In genomic region chr3:138513073-138513843, GRCh38 we compare ENCODE assay signal across 13 cellular contexts.
DNase-seq lines count a peak whose midpoint lies in the region; ATAC-seq and TF ChIP-seq lines count a peak whose summit lies in the region.
"Had no signal": no experiment of that assay in that cellular context is flagged by ENCODE, and none has a peak within 500 bp of the region (broad histone marks: within the 10 kb centered on the region; RNA-seq: fewer than 3 reads in every experiment).

No MANE protein-coding gene starts in this region.

- TF ChIP-seq CTCF in lower lobe of right lung (IDR thresholded peaks at IDR 0.05) (no peak), Calu3 (IDR thresholded peaks at IDR 0.05; ENCODE audit: unreplicated experiment) (no peak), prostate gland (IDR thresholded peaks at IDR 0.05) (no peak)

- peaks cover 27% of the 10 kb centered on the region for H3K36me3 Mint-ChIP-seq in activated CD4-positive, alpha-beta T cell treated with anti-CD3 and anti-CD28 coated beads, Interleukin-2, amount 10 ng/mL, durations not matched to agents 7 days and 5 days (ENCODE audit: low read depth)
- H3K36me3 Mint-ChIP-seq in Calu3 (ENCODE audit: insufficient read depth, unreplicated experiment): peaks cover 5% of the 10 kb centered on the region

- peaks cover 27% of the 10 kb centered on the region for H3K4me1 Mint-ChIP-seq in activated CD4-positive, alpha-beta T cell treated with anti-CD3 and anti-CD28 coated beads, Interleukin-2, amount 10 ng/mL, durations not matched to agents 7 days and 5 days
- H3K4me1 Mint-ChIP-seq in Calu3 (ENCODE audit: low read depth, unreplicated experiment): no peaks in the 10 kb centered on the region
- H3K4me1 Mint-ChIP-seq: nephron had no signal

- no peaks in the 10 kb centered on the region for H3K27me3 Mint-ChIP-seq in activated CD4-positive, alpha-beta T cell treated with anti-CD3 and anti-CD28 coated beads, Interleukin-2, amount 10 ng/mL, durations not matched to agents 7 days and 5 days
- H3K27me3 Mint-ChIP-seq in Calu3 (ENCODE audit: unreplicated experiment): no peaks in the 10 kb centered on the region

- peak overlapping the region; percentile 12 for H3K4me3 Mint-ChIP-seq in activated CD4-positive, alpha-beta T cell treated with anti-CD3 and anti-CD28 coated beads, Interleukin-2, amount 10 ng/mL, durations not matched to agents 7 days and 5 days
- H3K4me3 Mint-ChIP-seq in Calu3 (ENCODE audit: low read depth, unreplicated experiment): no peak overlapping the region
- H3K4me3 Mint-ChIP-seq: nephron had no signal

- no peaks in the 10 kb centered on the region for H3K27me3 ChIP-seq in lower lobe of right lung (ENCODE audit: low read depth)
- H3K27me3 ChIP-seq in prostate gland (replicated peaks; ENCODE audit: insufficient read depth): no peaks in the 10 kb centered on the region

- CTCF ChIA-PET in activated CD4-positive, alpha-beta T cell treated with anti-CD3 and anti-CD28 coated beads, Interleukin-2, amount 10 ng/mL, durations not matched to agents 7 days and 5 days (lab: Charles Lee): interaction anchor here (1.1 to 1.6 kb wide), 3 partner anchors 13 to 402 kb away, joined by 3 to 5 read pairs (median 3); no protein-coding TSS in a partner anchor
- CTCF ChIA-PET in Calu3 (lab: Charles Lee): no interaction called here

- H3K27ac ChIP-seq in lower lobe of right lung: no peak overlapping the region
- H3K27ac ChIP-seq in prostate gland: no peak overlapping the region

- no peak for TF ChIP-seq POLR2A in prostate gland (IDR thresholded peaks at IDR 0.05)

- peak; percentile 41 for DNase-seq in activated CD4-positive, alpha-beta T cell treated with anti-CD3 and anti-CD28 coated beads, Interleukin-2, amount 10 ng/mL, durations not matched to agents 7 days and 5 days
- DNase-seq in activated CD4-positive, alpha-beta T cell treated with anti-CD3 and anti-CD28 coated beads for 48 hours: no peak
- DNase-seq in lower lobe of right lung: no peak
- no peak for DNase-seq in left lobe of liver (ENCODE audit: low spot score)
- DNase-seq in Calu3: no peak
- DNase-seq in prostate gland (ENCODE audit: low spot score): no peak
- DNase-seq: ACHN, DMS79, NCI-H1092 treated with DMSO at 0.1 percent for 48 hours, small intestine had no signal

- no peak overlapping the region for H3K4me3 ChIP-seq in lower lobe of right lung
- no peak overlapping the region for H3K4me3 ChIP-seq in prostate gland

- POLR2A ChIA-PET in activated CD4-positive, alpha-beta T cell treated with anti-CD3 and anti-CD28 coated beads, Interleukin-2, amount 10 ng/mL, durations not matched to agents 7 days and 5 days (lab: Charles Lee): interaction anchor here (0.6 kb wide), 2 partner anchors 16 to 327 kb away, joined by 4 read pairs; no protein-coding TSS in a partner anchor

- H3K4me1 ChIP-seq in lower lobe of right lung (no peaks in the 10 kb centered on the region), prostate gland (replicated peaks) (no peaks in the 10 kb centered on the region)

- intact Hi-C loops in lower lobe of right lung (cut with DNase I): no loop called here
- intact Hi-C loops in Calu3 (cut with micrococcal nuclease; ENCODE audit: unreplicated experiment): no loop called here
- intact Hi-C loops in prostate gland (cut with DNase I): no loop called here

- no TSS peak for BruUV-seq in Calu3 (replicated peaks; lab: Mats Ljungman, UMichigan)

- H3K36me3 ChIP-seq in lower lobe of right lung: peaks cover 9% of the 10 kb centered on the region
- H3K36me3 ChIP-seq in prostate gland: peaks cover 0 to 4% of the 10 kb centered on the region in 2 donors

- H3K9me3 ChIP-seq in lower lobe of right lung (peaks cover 3% of the 10 kb centered on the region), prostate gland (no peaks in the 10 kb centered on the region)

- ATAC-seq in GM21390 (IDR thresholded peaks at IDR 0.05; ENCODE audit: unreplicated experiment) (peak; percentile 80), HG03159 (IDR thresholded peaks at IDR 0.05; ENCODE audit: unreplicated experiment) (peak; percentile 63), lower lobe of right lung (peak; percentile 75 to 83), left lobe of liver (no peak)

- H3K27ac Mint-ChIP-seq in activated CD4-positive, alpha-beta T cell treated with anti-CD3 and anti-CD28 coated beads, Interleukin-2, amount 10 ng/mL, durations not matched to agents 7 days and 5 days: peak overlapping the region; percentile 78
- no peak overlapping the region for H3K27ac Mint-ChIP-seq in Calu3 (ENCODE audit: unreplicated experiment)
- H3K27ac Mint-ChIP-seq: nephron had no signal

- WGBS in prostate gland: 90% methylated on average over 2 of the region's 2 CpGs

- H3K9me3 Mint-ChIP-seq in activated CD4-positive, alpha-beta T cell treated with anti-CD3 and anti-CD28 coated beads, Interleukin-2, amount 10 ng/mL, durations not matched to agents 7 days and 5 days: peaks cover 1% of the 10 kb centered on the region
- no peaks in the 10 kb centered on the region for H3K9me3 Mint-ChIP-seq in Calu3 (ENCODE audit: low read depth, unreplicated experiment)
